20 cellular contexts compared by ENCODE assay signal in the genomic region with DNA sequence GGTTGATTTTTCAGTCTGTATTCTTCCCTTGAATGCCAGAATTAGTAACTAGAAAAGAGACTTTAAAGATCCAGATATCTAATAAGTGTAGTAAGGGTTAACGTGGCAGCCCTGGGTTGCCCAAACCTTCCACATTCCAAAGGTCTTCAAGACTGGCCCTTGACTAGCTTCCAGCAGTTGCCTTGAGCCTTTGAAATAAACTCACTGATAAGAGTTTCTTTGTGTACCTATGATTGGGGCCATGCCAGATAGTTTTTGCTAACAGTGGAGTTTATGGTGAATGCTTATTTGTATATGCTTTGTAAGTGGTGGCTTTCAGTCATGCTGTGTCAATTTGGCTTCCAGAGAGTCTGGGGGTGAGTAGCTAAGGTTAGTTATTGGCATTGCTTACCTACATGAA.
DNase-seq lines count a peak whose midpoint lies in the region; ATAC-seq and TF ChIP-seq lines count a peak whose summit lies in the region.
"Had no signal": no experiment of that assay in that cellular context is flagged by ENCODE, and none has a peak within 500 bp of the region (broad histone marks: within the 10 kb centered on the region; RNA-seq: fewer than 3 reads in every experiment).

No MANE protein-coding gene starts in this region.

- H3K4me3 ChIP-seq in esophagus muscularis mucosa (no peak overlapping the region), lower lobe of right lung (no peak overlapping the region), upper lobe of left lung (no peak overlapping the region)

- H3K27me3 ChIP-seq in esophagus muscularis mucosa (peaks cover 0 to 13% (median 0%) of the 10 kb centered on the region in 4 donors), lower lobe of right lung (ENCODE audit: low read depth) (no peaks in the 10 kb centered on the region), upper lobe of left lung (no peaks in the 10 kb centered on the region)
- H3K27me3 ChIP-seq: BE2C had no signal

- peaks cover 0 to 10% (median 8%) of the 10 kb centered on the region in 4 donors for H3K9me3 ChIP-seq in esophagus muscularis mucosa
- H3K9me3 ChIP-seq in lower lobe of right lung, result no peaks in the 10 kb centered on the region
- peaks cover 3 to 14% (median 6%) of the 10 kb centered on the region in 4 donors for H3K9me3 ChIP-seq in upper lobe of left lung

- DNase-seq in NCI-H345 (lab: John Stamatoyannopoulos, UW), result peak; percentile 15
- no peak for DNase-seq in NCI-H345 treated with DMSO at 0.1 percent for 48 hours (lab: John Stamatoyannopoulos, UW; ENCODE audit: unreplicated experiment)
- DNase-seq in esophagus muscularis mucosa (ENCODE audit: extremely low spot score), result peak; percentile 60
- no peak for DNase-seq in lower lobe of right lung
- peak in 1 of 2 donors; percentile 21 for DNase-seq in upper lobe of left lung
- no peak for DNase-seq in glomerular visceral epithelial cell (ENCODE audit: extremely low spot score)
- DNase-seq: BE2C; CD4-positive, CD25-positive, alpha-beta regulatory T cell; DMS53; H9; Kasumi-1; MM.1S; NCI-H1092; NCI-H1694; NCI-H2107; SW 1271 had no signal

- WGBS in esophagus muscularis mucosa, result 74% methylated on average over 1 of the region's 1 CpG
- WGBS in upper lobe of left lung, 2 donors, result 72 to 87% methylated on average over 1 of the region's 1 CpG

- ATAC-seq in lower lobe of right lung, result peak; percentile 78 to 83
- peak; percentile 10 to 77 for ATAC-seq in upper lobe of left lung (ENCODE audit: low FRiP score in 2 of 2)
- ATAC-seq in GM21447 (IDR thresholded peaks at IDR 0.05; ENCODE audit: unreplicated experiment), result no peak
- ATAC-seq in GM18870 (IDR thresholded peaks at IDR 0.05; ENCODE audit: unreplicated experiment), result no peak
- ATAC-seq: Right ventricle myocardium inferior had no signal

- TF ChIP-seq POLR2A in esophagus muscularis mucosa (IDR thresholded peaks at IDR 0.05; ENCODE audit: low read depth) (no peak), upper lobe of left lung (IDR thresholded peaks at IDR 0.05) (no peak)

- intact Hi-C loops in esophagus muscularis mucosa (cut with DNase I), result no loop called here
- intact Hi-C loops in lower lobe of right lung (cut with DNase I), result no loop called here

- TF ChIP-seq CTCF in esophagus muscularis mucosa (IDR thresholded peaks at IDR 0.05), result no peak
- TF ChIP-seq CTCF in lower lobe of right lung (IDR thresholded peaks at IDR 0.05), result no peak
- no peak for TF ChIP-seq CTCF in upper lobe of left lung (IDR thresholded peaks at IDR 0.05)

- H3K36me3 ChIP-seq in esophagus muscularis mucosa, result no peaks in the 10 kb centered on the region
- H3K36me3 ChIP-seq in lower lobe of right lung, result no peaks in the 10 kb centered on the region
- H3K36me3 ChIP-seq in upper lobe of left lung, result no peaks in the 10 kb centered on the region
- H3K36me3 ChIP-seq: BE2C had no signal

- H3K27ac ChIP-seq in esophagus muscularis mucosa (replicated peaks in 1 of 4), result no peak overlapping the region
- no peak overlapping the region for H3K27ac ChIP-seq in lower lobe of right lung
- no peak overlapping the region for H3K27ac ChIP-seq in upper lobe of left lung
- H3K27ac ChIP-seq: HL-60 had no signal

- no peak for TF ChIP-seq EP300 in esophagus muscularis mucosa (IDR thresholded peaks at IDR 0.05)
- no peak for TF ChIP-seq EP300 in upper lobe of left lung (IDR thresholded peaks at IDR 0.05)

- H3K4me1 ChIP-seq in esophagus muscularis mucosa (no peaks in the 10 kb centered on the region), lower lobe of right lung (no peaks in the 10 kb centered on the region), upper lobe of left lung (peaks cover 0 to 5% (median 0%) of the 10 kb centered on the region in 4 donors)
- H3K4me1 ChIP-seq: BE2C had no signal

Comparison
In these comparisons a context has a peak if more than half of its experiments do, and no peak if none do; other contexts are left out.
1. DNase-seq: peak in NCI-H345 (single experiment) and esophagus muscularis mucosa (single experiment); none in NCI-H345 treated with DMSO at 0.1 percent for 48 hours (single experiment), lower lobe of right lung (single experiment) and glomerular visceral epithelial cell (single experiment).
2. ATAC-seq: peak in lower lobe of right lung (2 of 2) and upper lobe of left lung (2 of 2); none in GM21447 (single experiment) and GM18870 (single experiment).